ENCODE assay signal across 13 cellular contexts in the genomic region with DNA sequence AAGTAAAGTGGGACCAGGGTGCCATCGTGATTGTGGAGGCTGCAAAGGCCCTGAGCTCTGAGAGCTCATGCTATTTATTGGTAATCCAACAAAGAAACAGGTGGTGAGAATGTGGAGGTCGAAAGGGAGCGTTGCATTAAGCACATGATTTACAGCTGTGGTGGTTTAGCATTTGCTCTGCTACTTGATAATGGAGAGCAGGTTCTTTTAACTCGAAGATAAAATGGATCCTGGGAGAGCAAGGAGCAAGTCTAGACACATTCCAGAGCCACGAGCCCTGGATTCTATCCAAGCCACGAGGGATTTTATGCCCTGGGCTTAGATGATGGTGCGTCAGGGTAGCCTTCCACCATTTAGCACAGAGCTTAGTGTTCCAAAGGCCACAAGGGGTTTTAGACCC.
DNase-seq lines count a peak whose midpoint lies in the region; ATAC-seq, FAIRE-seq and TF ChIP-seq lines count a peak whose summit lies in the region.
"Had no signal": no experiment of that assay in that cellular context is flagged by ENCODE, and none has a peak within 500 bp of the region (broad histone marks: within the 10 kb centered on the region; RNA-seq: fewer than 3 reads in every experiment).

No MANE protein-coding gene starts in this region.

- DNase-seq in HTR-8/SVneo (ENCODE audit: insufficient read length, low spot score) (no peak), RPMI7951 (ENCODE audit: low read depth) (peak; percentile 3), choroid plexus epithelial cell (ENCODE audit: low read depth) (peak; percentile 23), nephron progenitor cell (no peak), epidermal melanocyte (ENCODE audit: insufficient read length, low spot score) (no peak), left cardiac atrium (no peak)
- DNase-seq: CD8-positive, alpha-beta T cell; GOT3; KG1; NCI-H1092 treated with DMSO at 0.1 percent for 48 hours; NCI-H187 had no signal

- H3K27me3 Mint-ChIP-seq in nephron progenitor cell (ENCODE audit: low read depth, poor library complexity), result no peaks in the 10 kb centered on the region

- peak overlapping the region; percentile 36 for H3K27ac Mint-ChIP-seq in nephron progenitor cell
- H3K27ac Mint-ChIP-seq: CD8-positive, alpha-beta T cell had no signal

- H3K4me1 Mint-ChIP-seq in nephron progenitor cell, result peaks cover 4% of the 10 kb centered on the region

- ATAC-seq in HG02798 (IDR thresholded peaks at IDR 0.05; ENCODE audit: poor library complexity, unreplicated experiment) (no peak), left cardiac atrium (no peak)
- ATAC-seq: CD8-positive, alpha-beta T cell had no signal

- H3K4me3 Mint-ChIP-seq in nephron progenitor cell, result no peak overlapping the region
- H3K4me3 Mint-ChIP-seq: CD8-positive, alpha-beta T cell had no signal

- FAIRE-seq in HTR-8/SVneo (lab: Jason Lieb, UNC), result peak; percentile 44

- no peak for TF ChIP-seq CTCF in choroid plexus epithelial cell (conservative IDR thresholded peaks at IDR 0.05; ENCODE audit: low read depth, low read length)
- TF ChIP-seq CTCF in nephron progenitor cell (IDR thresholded peaks at IDR 0.05), result no peak

- no peak overlapping the region for H3K4me3 ChIP-seq in choroid plexus epithelial cell (ENCODE audit: low read depth, low read length)
- H3K4me3 ChIP-seq: SK-N-MC had no signal

- H3K9me3 Mint-ChIP-seq in nephron progenitor cell, result no peaks in the 10 kb centered on the region

- no peaks in the 10 kb centered on the region for H3K36me3 Mint-ChIP-seq in nephron progenitor cell (ENCODE audit: low read depth)
- H3K36me3 Mint-ChIP-seq: CD8-positive, alpha-beta T cell had no signal

- intact Hi-C loops in left cardiac atrium (cut with DNase I), result no loop called here

Comparison
In these comparisons a context has a peak if more than half of its experiments do, and no peak if none do; other contexts are left out.
1. DNase-seq: peak in RPMI7951 (single experiment) and choroid plexus epithelial cell (single experiment); none in HTR-8/SVneo (single experiment), nephron progenitor cell (single experiment), epidermal melanocyte (single experiment) and left cardiac atrium (single experiment).